Comparison of ENCODE assay signal across 21 cellular contexts in genomic region chr6:26385734-26386125, GRCh38.
"Had no signal": no experiment of that assay in that cellular context is flagged by ENCODE, and none has a peak within 500 bp of the region (broad histone marks: within the 10 kb centered on the region; RNA-seq: fewer than 3 reads in every experiment).

No MANE protein-coding gene starts in this region.

- H3K4me3 ChIP-seq: cardiac muscle cell, MG63, PC-9 had no signal

- H3K9me3 Mint-ChIP-seq: activated CD4-positive, alpha-beta memory T cell treated with anti-CD3 and anti-CD28 coated beads for 36 hours; activated CD4-positive, alpha-beta T cell treated with anti-CD3 and anti-CD28 coated beads, Interleukin-2, amount 10 ng/mL, durations not matched to agents 7 days and 5 days; activated naive CD4-positive, alpha-beta T cell treated with anti-CD3 and anti-CD28 coated beads, Interleukin-2, amount 10 ng/mL, durations not matched to agents 7 days and 5 days; activated naive CD8-positive, alpha-beta T cell treated with anti-CD3 and anti-CD28 coated beads for 36 hours; activated T-helper 2 cell treated with anti-CD3 and anti-CD28 coated beads, Interferon-gamma antibody, Interleukin-2, Interleukin-4, amounts not matched to agents 10 μg/mL and 5 μg/mL and 100 μg/mL, durations not matched to agents 14 hours and 24 hours and 36 hours; WTC11 had no signal

- H3K27me3 Mint-ChIP-seq: activated CD4-positive, alpha-beta memory T cell treated with anti-CD3 and anti-CD28 coated beads for 36 hours; activated CD4-positive, alpha-beta T cell treated with anti-CD3 and anti-CD28 coated beads, Interleukin-2, amount 10 ng/mL, durations not matched to agents 7 days and 5 days; activated naive CD4-positive, alpha-beta T cell treated with anti-CD3 and anti-CD28 coated beads, Interleukin-2, amount 10 ng/mL, durations not matched to agents 7 days and 5 days; activated naive CD8-positive, alpha-beta T cell treated with anti-CD3 and anti-CD28 coated beads for 36 hours; T-helper 17 cell had no signal

- H3K9me3 ChIP-seq: MG63 had no signal

- H3K4me3 Mint-ChIP-seq: activated CD4-positive, alpha-beta memory T cell treated with anti-CD3 and anti-CD28 coated beads for 36 hours; activated CD4-positive, alpha-beta T cell treated with anti-CD3 and anti-CD28 coated beads, Interleukin-2, amount 10 ng/mL, durations not matched to agents 7 days and 5 days; activated naive CD4-positive, alpha-beta T cell treated with anti-CD3 and anti-CD28 coated beads, Interleukin-2, amount 10 ng/mL, durations not matched to agents 7 days and 5 days; activated naive CD8-positive, alpha-beta T cell treated with anti-CD3 and anti-CD28 coated beads for 36 hours; WTC11 had no signal

- H3K36me3 ChIP-seq: cardiac muscle cell, MG63 had no signal

- ATAC-seq: T-helper 17 cell, WTC11 had no signal

- H3K27me3 ChIP-seq: brain microvascular endothelial cell, cardiac muscle cell, MG63 had no signal

- H2AFZ ChIP-seq: PC-9 had no signal

- H3K27ac ChIP-seq: brain microvascular endothelial cell, cardiac muscle cell, PC-9 had no signal

- H3K4me2 ChIP-seq: PC-9 had no signal

- H3K27ac Mint-ChIP-seq: activated CD4-positive, alpha-beta memory T cell treated with anti-CD3 and anti-CD28 coated beads for 36 hours; activated CD4-positive, alpha-beta T cell treated with anti-CD3 and anti-CD28 coated beads, Interleukin-2, amount 10 ng/mL, durations not matched to agents 7 days and 5 days; activated naive CD4-positive, alpha-beta T cell treated with anti-CD3 and anti-CD28 coated beads, Interleukin-2, amount 10 ng/mL, durations not matched to agents 7 days and 5 days; activated naive CD8-positive, alpha-beta T cell treated with anti-CD3 and anti-CD28 coated beads for 36 hours; activated T-helper 2 cell treated with anti-CD3 and anti-CD28 coated beads, Interferon-gamma antibody, Interleukin-2, Interleukin-4, amounts not matched to agents 10 μg/mL and 5 μg/mL and 100 μg/mL, durations not matched to agents 14 hours and 24 hours and 36 hours; T-helper 17 cell; WTC11 had no signal

- DNase-seq: activated CD4-positive, alpha-beta memory T cell treated with anti-CD3 and anti-CD28 coated beads for 36 hours; activated CD4-positive, alpha-beta T cell treated with anti-CD3 and anti-CD28 coated beads, Interleukin-2, amount 10 ng/mL, durations not matched to agents 7 days and 5 days; activated gamma-delta T cell treated with Interleukin-2 at 50 U/mL for 16 hours; activated naive CD4-positive, alpha-beta T cell treated with anti-CD3 and anti-CD28 coated beads, Interleukin-2, amount 10 ng/mL, durations not matched to agents 7 days and 5 days; activated naive CD8-positive, alpha-beta T cell treated with anti-CD3 and anti-CD28 coated beads for 36 hours; activated T-cell treated with anti-CD3 and anti-CD28 coated beads for 4 hours; activated T-cell treated with anti-CD3 and anti-CD28 coated beads, Interleukin-2, amount 50 U/mL, for 48 hours; brain microvascular endothelial cell; MG63; NCI-H1105; NCI-H1436; NCI-H1694 treated with DMSO at 0.1 percent for 48 hours; NCI-H2081; NCI-H446; PC-9; SHP77 treated with DMSO at 0.1 percent for 48 hours; T-helper 17 cell; T-helper 9 cell had no signal
